In genomic region chr2:106649306-106649705, GRCh38 we compare ENCODE assay signal across 15 cellular contexts.
DNase-seq lines count a peak whose midpoint lies in the region; ATAC-seq and TF ChIP-seq lines count a peak whose summit lies in the region.
"Had no signal": no experiment of that assay in that cellular context is flagged by ENCODE, and none has a peak within 500 bp of the region (broad histone marks: within the 10 kb centered on the region; RNA-seq: fewer than 3 reads in every experiment).

No MANE protein-coding gene starts in this region.

- POLR2A ChIA-PET in PC-3 (lab: Charles Lee; ENCODE audit: unreplicated experiment): no interaction called here

- H4K20me1 ChIP-seq in GM23248 (ENCODE audit: insufficient read depth): no peaks in the 10 kb centered on the region
- no peaks in the 10 kb centered on the region for H4K20me1 ChIP-seq in PC-3 (ENCODE audit: low read length)
- H4K20me1 ChIP-seq: BLaER1 treated with 17β-estradiol and CSF1 and Interleukin-3, amounts not matched to agents 10 nM and 100 nM had no signal

- H4K8ac ChIP-seq in trophoblast cell (ENCODE audit: low read depth, low read length): no peak overlapping the region

- BruUV-seq in PC-3 (replicated peaks; lab: Mats Ljungman, UMichigan): no TSS peak

- H3K9me3 ChIP-seq in GM23248 (ENCODE audit: low read depth) (no peaks in the 10 kb centered on the region), PC-3 (ENCODE audit: low read length) (no peaks in the 10 kb centered on the region), trophoblast cell (ENCODE audit: insufficient read depth, low read depth, low read length) (no peaks in the 10 kb centered on the region), heart left ventricle (peaks cover 0 to 3% (median 0%) of the 10 kb centered on the region in 12 donors)

- H3K36me3 ChIP-seq in GM23248 (ENCODE audit: low read depth): no peaks in the 10 kb centered on the region
- H3K36me3 ChIP-seq in PC-3 (ENCODE audit: low read depth, low read length): no peaks in the 10 kb centered on the region
- H3K36me3 ChIP-seq in trophoblast cell (ENCODE audit: control insufficient read depth in 1 of 2, insufficient read depth in 2 of 2, low read length in 2 of 2): no peaks in the 10 kb centered on the region
- H3K36me3 ChIP-seq in heart left ventricle: no peaks in the 10 kb centered on the region
- H3K36me3 ChIP-seq: BLaER1 treated with 17β-estradiol and CSF1 and Interleukin-3, amounts not matched to agents 10 nM and 100 nM had no signal

- H3K4me2 ChIP-seq in GM23248 (ENCODE audit: unreplicated experiment) (no peak overlapping the region), PC-3 (ENCODE audit: low read length) (no peak overlapping the region), trophoblast cell (ENCODE audit: low read length) (no peak overlapping the region)
- H3K4me2 ChIP-seq: BLaER1 treated with 17β-estradiol and CSF1 and Interleukin-3, amounts not matched to agents 10 nM and 100 nM had no signal

- in situ Hi-C loops in GM23248 (cut with MboI): no loop called here

- no peaks in the 10 kb centered on the region for H3K79me1 ChIP-seq in trophoblast cell (ENCODE audit: low read length)

- TF ChIP-seq CTCF in PC-3 (conservative IDR thresholded peaks at IDR 0.05; ENCODE audit: low read depth, low read length) (no peak), choroid plexus epithelial cell (conservative IDR thresholded peaks at IDR 0.05; ENCODE audit: low read depth, low read length) (no peak), heart left ventricle (IDR thresholded peaks at IDR 0.05) (no peak)

- H3K23ac ChIP-seq in trophoblast cell (ENCODE audit: low read length): no peak overlapping the region

- H3K27me3 ChIP-seq in GM23248 (replicated peaks; ENCODE audit: insufficient read depth) (no peaks in the 10 kb centered on the region), PC-3 (ENCODE audit: low read length) (peaks cover 94% of the 10 kb centered on the region), trophoblast cell (ENCODE audit: insufficient read depth, low read length) (no peaks in the 10 kb centered on the region), heart left ventricle (no peaks in the 10 kb centered on the region)
- H3K27me3 ChIP-seq: BLaER1 treated with 17β-estradiol and CSF1 and Interleukin-3, amounts not matched to agents 10 nM and 100 nM had no signal

- H3K4ac ChIP-seq in trophoblast cell (ENCODE audit: low read depth, low read length): no peak overlapping the region

- H3K27ac ChIP-seq in GM23248 (no peak overlapping the region), PC-3 (ENCODE audit: low read length) (no peak overlapping the region), trophoblast cell (ENCODE audit: low read depth, low read length) (no peak overlapping the region), heart left ventricle (no peak overlapping the region)
- H3K27ac ChIP-seq: BLaER1 treated with 17β-estradiol and CSF1 and Interleukin-3, amounts not matched to agents 10 nM and 100 nM had no signal

- H3F3A ChIP-seq in GM23248 (ENCODE audit: insufficient read depth) (no peaks in the 10 kb centered on the region), PC-3 (ENCODE audit: low read length, unreplicated experiment) (no peaks in the 10 kb centered on the region)

- H3K4me1 ChIP-seq in GM23248 (ENCODE audit: insufficient read depth) (no peaks in the 10 kb centered on the region), PC-3 (ENCODE audit: insufficient read depth, low read length) (no peaks in the 10 kb centered on the region), trophoblast cell (ENCODE audit: control insufficient read depth in 1 of 2, insufficient read depth in 2 of 2, low read length in 2 of 2) (no peaks in the 10 kb centered on the region), heart left ventricle (no peaks in the 10 kb centered on the region)

- no peaks in the 10 kb centered on the region for H3K9me2 ChIP-seq in GM23248 (ENCODE audit: insufficient read depth)
- H3K9me2 ChIP-seq in PC-3 (replicated peaks; ENCODE audit: low read length): no peaks in the 10 kb centered on the region

- no peak overlapping the region for H3K18ac ChIP-seq in trophoblast cell (ENCODE audit: low read length)

- no peak overlapping the region for H3K9ac ChIP-seq in GM23248
- no peak overlapping the region for H3K9ac ChIP-seq in PC-3 (ENCODE audit: low read length)
- H3K9ac ChIP-seq in trophoblast cell (ENCODE audit: low read length): no peak overlapping the region
- H3K9ac ChIP-seq: BLaER1 treated with 17β-estradiol and CSF1 and Interleukin-3, amounts not matched to agents 10 nM and 100 nM had no signal

- no peak overlapping the region for H4K12ac ChIP-seq in trophoblast cell (ENCODE audit: low read depth, low read length)

- CTCF ChIA-PET in PC-3 (lab: Charles Lee): no interaction called here

- no peaks in the 10 kb centered on the region for H3K79me2 ChIP-seq in GM23248 (ENCODE audit: insufficient read depth)
- H3K79me2 ChIP-seq in PC-3 (ENCODE audit: low read length): no peaks in the 10 kb centered on the region
- no peaks in the 10 kb centered on the region for H3K79me2 ChIP-seq in trophoblast cell (ENCODE audit: control insufficient read depth, insufficient read depth, low read length, poor library complexity)

- ATAC-seq in PC-3 (no peak), heart left ventricle (no peak), left ventricle myocardium superior (no peak), GM21381 (IDR thresholded peaks at IDR 0.05; ENCODE audit: unreplicated experiment) (no peak)

- WGBS in GM23248 (ENCODE audit: low coverage in 1 of 2, low lambda C conversion rate in 2 of 2, missing lambda C conversion rate in 2 of 2), 2 experiments: 24 to 25% methylated on average over 1 of the region's 1 CpG
- WGBS in trophoblast cell (ENCODE audit: extremely low coverage, insufficient coverage, insufficient read length): no CpG with 5 or more reads among the region's 1 CpG
- WGBS in heart left ventricle, 4 donors: 92 to 98% (median 96%) methylated on average over 1 of the region's 1 CpG

- DNase-seq in GM23248: peak; percentile 23
- DNase-seq in PC-3: peak; percentile 8
- DNase-seq in choroid plexus epithelial cell (ENCODE audit: low read depth): peak; percentile 10
- peak; percentile 48 to 79 for DNase-seq in trophoblast cell
- no peak for DNase-seq in heart left ventricle
- no peak for DNase-seq in left ventricle myocardium superior
- DNase-seq: ACHN; CD4-positive, CD25-positive, alpha-beta regulatory T cell; DMS53; GF-D8; GOT3; H9; IMR-90 had no signal

- intact Hi-C loops in PC-3 (cut with micrococcal nuclease): no loop called here
- intact Hi-C loops in heart left ventricle (cut with DNase I): loop anchor here in 3 of 10 donors (10.0 kb wide), 3 partner anchors 1015 to 1535 kb away; no protein-coding TSS in a partner anchor
- intact Hi-C loops in left ventricle myocardium superior (cut with micrococcal nuclease): no loop called here

- H2BK12ac ChIP-seq in trophoblast cell (ENCODE audit: low read length): no peak overlapping the region

- no peak overlapping the region for H2AK5ac ChIP-seq in trophoblast cell (ENCODE audit: low read length)

- H3K4me3 ChIP-seq in GM23248 (no peak overlapping the region), PC-3 (ENCODE audit: low read length) (no peak overlapping the region), choroid plexus epithelial cell (ENCODE audit: low read depth, low read length) (no peak overlapping the region), trophoblast cell (ENCODE audit: low read depth, low read length) (no peak overlapping the region), heart left ventricle (no peak overlapping the region)
- H3K4me3 ChIP-seq: BLaER1 treated with 17β-estradiol and CSF1 and Interleukin-3, amounts not matched to agents 10 nM and 100 nM had no signal

- H4K91ac ChIP-seq in trophoblast cell (ENCODE audit: low read depth, low read length): no peak overlapping the region

- H2BK5ac ChIP-seq in trophoblast cell (ENCODE audit: low read depth, low read length, poor library complexity): no peak overlapping the region

- no peak overlapping the region for H3K14ac ChIP-seq in trophoblast cell (ENCODE audit: low read length)

- H2AFZ ChIP-seq in GM23248: no peak overlapping the region
- H2AFZ ChIP-seq in PC-3 (ENCODE audit: low read length): no peak overlapping the region
- H2AFZ ChIP-seq in trophoblast cell (ENCODE audit: insufficient read depth, low read length, poor library complexity): no peak overlapping the region

- H2BK120ac ChIP-seq in trophoblast cell (ENCODE audit: insufficient read depth, low read length, poor library complexity): no peak overlapping the region

- no peak for TF ChIP-seq POLR2A in heart left ventricle (IDR thresholded peaks at IDR 0.05)

Comparison
In these comparisons a context has a peak if more than half of its experiments do, and no peak if none do; other contexts are left out.
1. DNase-seq: peak in GM23248 (single experiment), PC-3 (single experiment), choroid plexus epithelial cell (single experiment) and trophoblast cell (2 of 2); none in heart left ventricle (0 of 5) and left ventricle myocardium superior (single experiment).